8 cellular contexts compared by ENCODE assay signal in genomic region chr5:80346055-80346454, GRCh38. TPM values are rescaled to one million over a fixed set of nuclear protein-coding genes. Genes with fewer than 3 reads are reported as not detected.
DNase-seq lines count a peak whose midpoint lies in the region; ATAC-seq and TF ChIP-seq lines count a peak whose summit lies in the region.

No MANE protein-coding gene starts in this region.

- no peak overlapping the region for H3K4me3 Mint-ChIP-seq in activated CD4-positive, alpha-beta memory T cell treated with anti-CD3 and anti-CD28 coated beads for 36 hours

- H3K9me3 Mint-ChIP-seq in activated CD4-positive, alpha-beta memory T cell treated with anti-CD3 and anti-CD28 coated beads for 36 hours: no peaks in the 10 kb centered on the region

- POLR2A ChIA-PET in activated CD4-positive, alpha-beta memory T cell treated with anti-CD3 and anti-CD28 coated beads for 36 hours (lab: Charles Lee): no interaction called here

- no peak for TF ChIP-seq POLR2A in gastrocnemius medialis (IDR thresholded peaks at IDR 0.05)

- no peak for ATAC-seq in gastrocnemius medialis

- TF ChIP-seq CTCF in hepatocyte (IDR thresholded peaks at IDR 0.05; ENCODE audit: poor library complexity): peak; percentile 47
- peak in 1 of 5 experiments; percentile 22 for TF ChIP-seq CTCF in gastrocnemius medialis (IDR thresholded peaks at IDR 0.05 in 4 of 5, conservative IDR thresholded peaks at IDR 0.05 in 1 of 5)

- no peak overlapping the region for H3K27ac ChIP-seq in hepatocyte
- no peak overlapping the region for H3K27ac ChIP-seq in gastrocnemius medialis

- no peaks in the 10 kb centered on the region for H3K79me2 ChIP-seq in hepatocyte

- H3K4me2 ChIP-seq in hepatocyte: no peak overlapping the region

- H3K27ac Mint-ChIP-seq in activated CD4-positive, alpha-beta memory T cell treated with anti-CD3 and anti-CD28 coated beads for 36 hours: no peak overlapping the region

- H4K20me1 ChIP-seq in hepatocyte (ENCODE audit: insufficient read depth, poor library complexity, severe bottlenecking): no peaks in the 10 kb centered on the region

- peak; percentile 65 for DNase-seq in activated effector memory CD4-positive, alpha-beta T cell treated with anti-CD3 and anti-CD28 coated beads, Interleukin-2, amount 50 U/mL, for 16 hours
- no peak for DNase-seq in activated effector memory CD4-positive, alpha-beta T cell treated with Interleukin-2 at 50 U/mL for 16 hours
- peak; percentile 66 for DNase-seq in NAMALWA (ENCODE audit: low spot score)
- DNase-seq in activated CD4-positive, alpha-beta memory T cell treated with anti-CD3 and anti-CD28 coated beads for 36 hours: peak; percentile 52
- peak; percentile 47 for DNase-seq in hepatocyte (ENCODE audit: low spot score)
- DNase-seq in stimulated activated CD4-positive, alpha-beta T cell treated with anti-CD3 and anti-CD28 coated beads, TNF-alpha, amount 100 ng/mL, for 4 hours (ENCODE audit: low read depth in 3 of 3): peak in 2 of 3 experiments; percentile 3 to 4
- no peak for DNase-seq in gastrocnemius medialis
- no peak for DNase-seq in cerebellum (ENCODE audit: low spot score)

- 44% methylated on average over 2 of the region's 2 CpGs for WGBS in hepatocyte (ENCODE audit: low lambda C conversion rate, missing lambda C conversion rate)

- H3K9me3 ChIP-seq in hepatocyte (ENCODE audit: low read depth) (no peaks in the 10 kb centered on the region), gastrocnemius medialis (no peaks in the 10 kb centered on the region)

- CTCF ChIA-PET in activated CD4-positive, alpha-beta memory T cell treated with anti-CD3 and anti-CD28 coated beads for 36 hours (lab: Charles Lee): interaction anchor here (0.6 to 1.8 kb wide), 5 partner anchors 8 to 821 kb away, joined by 3 to 8 read pairs (median 3); no protein-coding TSS in a partner anchor

- intact Hi-C loops in activated CD4-positive, alpha-beta memory T cell treated with anti-CD3 and anti-CD28 coated beads for 36 hours (cut with micrococcal nuclease): loop anchor here (1.0 to 10.0 kb wide), 3 partner anchors 135 to 849 kb away; no protein-coding TSS in a partner anchor
- intact Hi-C loops in gastrocnemius medialis (cut with DNase I; ENCODE audit: low total_unique reads): no loop called here

- no peaks in the 10 kb centered on the region for H3K4me1 Mint-ChIP-seq in activated CD4-positive, alpha-beta memory T cell treated with anti-CD3 and anti-CD28 coated beads for 36 hours (ENCODE audit: low read depth)

- no peaks in the 10 kb centered on the region for H3K36me3 ChIP-seq in hepatocyte (replicated peaks; ENCODE audit: insufficient read depth, low read depth)
- H3K36me3 ChIP-seq in gastrocnemius medialis: no peaks in the 10 kb centered on the region

- H3K4me1 ChIP-seq in hepatocyte (ENCODE audit: insufficient read depth): no peaks in the 10 kb centered on the region
- no peaks in the 10 kb centered on the region for H3K4me1 ChIP-seq in gastrocnemius medialis

- no peaks in the 10 kb centered on the region for H3K36me3 Mint-ChIP-seq in activated CD4-positive, alpha-beta memory T cell treated with anti-CD3 and anti-CD28 coated beads for 36 hours

- H3K27me3 Mint-ChIP-seq in activated CD4-positive, alpha-beta memory T cell treated with anti-CD3 and anti-CD28 coated beads for 36 hours: peaks cover 6% of the 10 kb centered on the region

- H3K9me2 ChIP-seq in hepatocyte (replicated peaks; ENCODE audit: insufficient read depth): no peaks in the 10 kb centered on the region

- H3K27me3 ChIP-seq in hepatocyte (no peaks in the 10 kb centered on the region), gastrocnemius medialis (no peaks in the 10 kb centered on the region)

- in situ Hi-C loops in gastrocnemius medialis (cut with MboI; ENCODE audit: low sequenced_read_pairs in 4 of 4): no loop called here

- H3K4me3 ChIP-seq in hepatocyte (no peak overlapping the region), gastrocnemius medialis (no peak overlapping the region)

- H2AFZ ChIP-seq in hepatocyte: no peak overlapping the region

RNA-seq across cellular contexts. Expression of gene SPZ1, which starts 26.3 kb away (rescaled TPM):
- total RNA-seq in activated CD4-positive, alpha-beta memory T cell treated with anti-CD3 and anti-CD28 coated beads for 36 hours: not detected
- total RNA-seq in hepatocyte: not detected in 2 replicates
- not detected in 2 replicates for polyA plus RNA-seq in hepatocyte
- not detected for total RNA-seq in gastrocnemius medialis
- not detected for total RNA-seq in cerebellum

Comparison
In these comparisons a context has a peak if more than half of its experiments do, and no peak if none do; other contexts are left out.
1. DNase-seq: peak in activated effector memory CD4-positive, alpha-beta T cell treated with anti-CD3 and anti-CD28 coated beads, Interleukin-2, amount 50 U/mL, for 16 hours (single experiment), NAMALWA (single experiment), activated CD4-positive, alpha-beta memory T cell treated with anti-CD3 and anti-CD28 coated beads for 36 hours (single experiment), hepatocyte (single experiment) and stimulated activated CD4-positive, alpha-beta T cell treated with anti-CD3 and anti-CD28 coated beads, TNF-alpha, amount 100 ng/mL, for 4 hours (2 of 3); none in activated effector memory CD4-positive, alpha-beta T cell treated with Interleukin-2 at 50 U/mL for 16 hours (single experiment), gastrocnemius medialis (0 of 2) and cerebellum (single experiment).